ENCODE assay signal across 10 cellular contexts in the genomic region with DNA sequence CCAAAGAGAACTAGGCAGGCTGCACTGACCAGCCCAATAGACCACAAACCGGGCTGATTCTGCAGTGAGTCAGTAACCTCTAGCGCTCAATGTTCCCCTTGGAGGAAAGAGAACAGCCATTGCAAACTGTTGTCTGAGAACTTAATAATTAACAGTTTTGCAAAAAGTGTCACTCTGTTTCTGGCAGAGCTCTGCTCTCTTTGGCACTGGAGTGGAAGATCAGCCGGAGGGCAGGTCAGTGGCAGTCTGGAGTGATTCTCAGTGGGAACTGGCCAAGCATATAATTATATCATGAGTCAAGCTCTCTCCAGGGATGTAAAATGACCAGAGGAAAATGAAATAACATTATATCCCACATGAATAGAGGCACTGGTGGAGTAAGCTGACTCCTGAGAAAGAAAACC.
DNase-seq lines count a peak whose midpoint lies in the region; ATAC-seq, FAIRE-seq and TF ChIP-seq lines count a peak whose summit lies in the region.
"Had no signal": no experiment of that assay in that cellular context is flagged by ENCODE, and none has a peak within 500 bp of the region (broad histone marks: within the 10 kb centered on the region; RNA-seq: fewer than 3 reads in every experiment).

No MANE protein-coding gene starts in this region.

- H3K36me3 ChIP-seq in astrocyte (ENCODE audit: insufficient read depth, low read length): no peaks in the 10 kb centered on the region
- no peaks in the 10 kb centered on the region for H3K36me3 ChIP-seq in subcutaneous abdominal adipose tissue (ENCODE audit: control insufficient read depth in 5 of 5, insufficient read depth in 5 of 5, low read length in 5 of 5)

- no peak overlapping the region for H2AFZ ChIP-seq in astrocyte (ENCODE audit: low read depth, low read length)

- H3K79me2 ChIP-seq in astrocyte (ENCODE audit: insufficient read depth, low read length): no peaks in the 10 kb centered on the region

- ATAC-seq in stimulated activated naive CD8-positive, alpha-beta T cell treated with anti-CD3 and anti-CD28 coated beads, Interleukin-15, amount 100 ng/mL, for 72 hours: no peak
- ATAC-seq in HG02870 (IDR thresholded peaks at IDR 0.05; ENCODE audit: unreplicated experiment): no peak

- H3K27me3 ChIP-seq in astrocyte (ENCODE audit: insufficient read depth, low read length): no peaks in the 10 kb centered on the region
- H3K27me3 ChIP-seq in subcutaneous abdominal adipose tissue (ENCODE audit: control insufficient read depth in 5 of 5, insufficient read depth in 4 of 5, low read length in 5 of 5): no peaks in the 10 kb centered on the region

- peak overlapping the region; percentile 88 for H3K27ac Mint-ChIP-seq in astrocyte (ENCODE audit: unreplicated experiment)
- no peak overlapping the region for H3K27ac Mint-ChIP-seq in stimulated activated naive CD8-positive, alpha-beta T cell treated with anti-CD3 and anti-CD28 coated beads, Interleukin-15, amount 100 ng/mL, for 72 hours
- H3K27ac Mint-ChIP-seq: memory B cell had no signal

- peak overlapping the region; percentile 60 for H3K4me2 ChIP-seq in astrocyte (ENCODE audit: low read length)

- H4K20me1 ChIP-seq in astrocyte (ENCODE audit: insufficient read depth, low read length): no peaks in the 10 kb centered on the region

- H3K4me1 Mint-ChIP-seq in astrocyte (ENCODE audit: low read depth, unreplicated experiment): peaks cover 30% of the 10 kb centered on the region
- no peaks in the 10 kb centered on the region for H3K4me1 Mint-ChIP-seq in stimulated activated naive CD8-positive, alpha-beta T cell treated with anti-CD3 and anti-CD28 coated beads, Interleukin-15, amount 100 ng/mL, for 72 hours
- H3K4me1 Mint-ChIP-seq: memory B cell had no signal

- no peaks in the 10 kb centered on the region for H3K36me3 Mint-ChIP-seq in astrocyte (ENCODE audit: low read depth, unreplicated experiment)

- TF ChIP-seq CTCF in astrocyte (IDR thresholded peaks at IDR 0.05; ENCODE audit: insufficient read depth, low read depth, low read length): no peak

- no peak for DNase-seq in HEK293T (ENCODE audit: extremely low spot score)
- DNase-seq in astrocyte (ENCODE audit: low read depth): peak; percentile 90
- peak; percentile 86 for DNase-seq in iris pigment epithelial cell (ENCODE audit: low read depth)
- DNase-seq in NK-92 treated with Interleukin-12 subunit alpha and Interleukin-12 subunit beta, amount 100 ng/mL, for 24 hours (lab: John Stamatoyannopoulos, UW): no peak
- DNase-seq in activated naive CD4-positive, alpha-beta T cell treated with Interleukin-2 at 50 U/mL for 16 hours: no peak
- no peak for DNase-seq in stimulated activated naive CD8-positive, alpha-beta T cell treated with anti-CD3 and anti-CD28 coated beads, Interleukin-15, amount 100 ng/mL, for 72 hours

- H3K27me3 Mint-ChIP-seq in astrocyte (ENCODE audit: low read depth, unreplicated experiment): no peaks in the 10 kb centered on the region
- H3K27me3 Mint-ChIP-seq in stimulated activated naive CD8-positive, alpha-beta T cell treated with anti-CD3 and anti-CD28 coated beads, Interleukin-15, amount 100 ng/mL, for 72 hours: peaks cover 14% of the 10 kb centered on the region
- H3K27me3 Mint-ChIP-seq: memory B cell had no signal

- CTCF ChIA-PET in HEK293T (lab: Yijun Ruan, JAX): interaction anchor here (0.7 kb wide), 1 partner anchor 209 kb away, joined by 3 read pairs; no protein-coding TSS in a partner anchor

- no peak overlapping the region for H3K4me3 Mint-ChIP-seq in astrocyte (ENCODE audit: unreplicated experiment)
- no peak overlapping the region for H3K4me3 Mint-ChIP-seq in stimulated activated naive CD8-positive, alpha-beta T cell treated with anti-CD3 and anti-CD28 coated beads, Interleukin-15, amount 100 ng/mL, for 72 hours
- H3K4me3 Mint-ChIP-seq: memory B cell had no signal

- H3K4me1 ChIP-seq in astrocyte (ENCODE audit: insufficient read depth, low read length) (peaks cover 7% of the 10 kb centered on the region), subcutaneous abdominal adipose tissue (ENCODE audit: control insufficient read depth in 5 of 5, insufficient read depth in 5 of 5, low read length in 5 of 5) (peaks cover 7 to 29% (median 23%) of the 10 kb centered on the region in 5 donors)

- peaks cover 3% of the 10 kb centered on the region for H3K9me3 Mint-ChIP-seq in astrocyte (ENCODE audit: unreplicated experiment)
- H3K9me3 Mint-ChIP-seq in stimulated activated naive CD8-positive, alpha-beta T cell treated with anti-CD3 and anti-CD28 coated beads, Interleukin-15, amount 100 ng/mL, for 72 hours: peaks cover 0 to 10% of the 10 kb centered on the region in 2 donors

- POLR2A ChIA-PET in HEK293T (lab: Yijun Ruan, JAX): interaction anchor here (0.6 kb wide), 1 partner anchor 54 kb away, joined by 3 read pairs; no protein-coding TSS in a partner anchor

- peak; percentile 43 for FAIRE-seq in astrocyte (lab: Jason Lieb, UNC)
- FAIRE-seq: colon had no signal

- H3K4me3 ChIP-seq in astrocyte (ENCODE audit: insufficient read depth, low read depth, low read length) (no peak overlapping the region), subcutaneous abdominal adipose tissue (ENCODE audit: low read depth in 1 of 5, low read length in 5 of 5) (no peak overlapping the region)

- H3K27ac ChIP-seq in astrocyte (ENCODE audit: low read depth, low read length) (peak overlapping the region; percentile 54), subcutaneous abdominal adipose tissue (ENCODE audit: low read depth, low read length) (peak overlapping the region; percentile 51)

- H3K9me3 ChIP-seq in astrocyte (ENCODE audit: insufficient read depth, low read depth, low read length) (no peaks in the 10 kb centered on the region), subcutaneous abdominal adipose tissue (ENCODE audit: control insufficient read depth in 5 of 5, low read length in 5 of 5) (peaks cover 0 to 3% (median 0%) of the 10 kb centered on the region in 5 donors)

- H3K9ac ChIP-seq in astrocyte (ENCODE audit: low read length) (no peak overlapping the region), subcutaneous abdominal adipose tissue (ENCODE audit: low read length in 5 of 5) (peak overlapping the region in 2 of 5 donors; percentile 10 to 31)

TF ChIP-seq in HEK293T, 16 proteins besides CTCF, POLR2A, EP300 and RAD21:
- no peak for TF ChIP-seq NFRKB (IDR thresholded peaks at IDR 0.05)
- no peak for TF ChIP-seq HDGF (IDR thresholded peaks at IDR 0.05; ENCODE audit: borderline replicate concordance)
- TF ChIP-seq TARDBP (IDR thresholded peaks at IDR 0.05): no peak
- TF ChIP-seq PKNOX1 (IDR thresholded peaks at IDR 0.05): 0 out of 2 replicates have a peak, but pooled peaks have one; percentile 7
- no peak for TF ChIP-seq FOXK2 (IDR thresholded peaks at IDR 0.05)
- TF ChIP-seq FOXM1 (IDR thresholded peaks at IDR 0.05; ENCODE audit: borderline replicate concordance): no peak
- no peak for TF ChIP-seq SUZ12 (IDR thresholded peaks at IDR 0.05)

Comparison
In these comparisons a context has a peak if more than half of its experiments do, and no peak if none do; other contexts are left out.
1. DNase-seq: peak in astrocyte (single experiment) and iris pigment epithelial cell (single experiment); none in HEK293T (single experiment), NK-92 treated with Interleukin-12 subunit alpha and Interleukin-12 subunit beta, amount 100 ng/mL, for 24 hours (single experiment), activated naive CD4-positive, alpha-beta T cell treated with Interleukin-2 at 50 U/mL for 16 hours (single experiment) and stimulated activated naive CD8-positive, alpha-beta T cell treated with anti-CD3 and anti-CD28 coated beads, Interleukin-15, amount 100 ng/mL, for 72 hours (0 of 2).